ENCODE assay signal across 10 cellular contexts in genomic region chr14:88233915-88234314, GRCh38.
DNase-seq lines count a peak whose midpoint lies in the region; ATAC-seq and TF ChIP-seq lines count a peak whose summit lies in the region.
"Had no signal": no experiment of that assay in that cellular context is flagged by ENCODE, and none has a peak within 500 bp of the region (broad histone marks: within the 10 kb centered on the region; RNA-seq: fewer than 3 reads in every experiment).

No MANE protein-coding gene starts in this region.

- intact Hi-C loops in A673 (cut with micrococcal nuclease; ENCODE audit: unreplicated experiment), result loop anchor here (1.0 to 5.0 kb wide), 3 partner anchors 45 to 289 kb away; no protein-coding TSS in a partner anchor

- CTCF ChIA-PET in A673 (lab: Charles Lee), result interaction anchor here (2.3 kb wide), 1 partner anchor 45 kb away, joined by 12 read pairs; no protein-coding TSS in a partner anchor

- DNase-seq in A673 (ENCODE audit: low spot score) (peak; percentile 38), GM06990 (ENCODE audit: extremely low read depth, insufficient read length) (no peak), NAMALWA (ENCODE audit: low spot score) (peak; percentile 32), choroid plexus epithelial cell (ENCODE audit: low read depth) (peak; percentile 0), HPDE6-E6E7 (ENCODE audit: extremely low spot score) (no peak), globus pallidus (ENCODE audit: low spot score) (no peak), NCI-H2171 (lab: John Stamatoyannopoulos, UW) (no peak)
- DNase-seq: effector CD4-positive, alpha-beta T cell; NCI-H345 had no signal

- H3K27me3 ChIP-seq in A673 (replicated peaks; ENCODE audit: insufficient read depth, low read depth, low read length, poor library complexity), result peaks cover 6% of the 10 kb centered on the region
- no peaks in the 10 kb centered on the region for H3K27me3 ChIP-seq in GM06990 (replicated peaks; ENCODE audit: control insufficient read depth, insufficient read depth, low read length)

- H3K4me1 ChIP-seq in A673 (ENCODE audit: insufficient read depth, low read length, poor library complexity, severe bottlenecking), result no peaks in the 10 kb centered on the region

- TF ChIP-seq CTCF in A673 (conservative IDR thresholded peaks at IDR 0.05; ENCODE audit: low read depth, low read length) (peak; percentile 53), GM06990 (IDR thresholded peaks at IDR 0.05; ENCODE audit: insufficient read depth, low read length, poor library complexity, severe bottlenecking) (peak; percentile 55), choroid plexus epithelial cell (conservative IDR thresholded peaks at IDR 0.05; ENCODE audit: low read depth, low read length) (no peak)

- H3K27ac ChIP-seq in A673 (ENCODE audit: low read depth, low read length, poor library complexity, severe bottlenecking), result no peak overlapping the region

- no peak for ATAC-seq in HG03196 (IDR thresholded peaks at IDR 0.05; ENCODE audit: unreplicated experiment)

- no peak overlapping the region for H3K4me3 ChIP-seq in A673 (ENCODE audit: low read depth, low read length, poor library complexity, severe bottlenecking)
- H3K4me3 ChIP-seq in GM06990 (replicated peaks; ENCODE audit: low read depth, low read length), result no peak overlapping the region
- H3K4me3 ChIP-seq in choroid plexus epithelial cell (ENCODE audit: low read depth, low read length), result no peak overlapping the region

- H3K36me3 ChIP-seq in A673 (ENCODE audit: insufficient read depth, low read length, poor library complexity, severe bottlenecking) (no peaks in the 10 kb centered on the region), GM06990 (ENCODE audit: control insufficient read depth, insufficient read depth, low read length) (no peaks in the 10 kb centered on the region)

- no TSS peak for BruUV-seq in A673 (replicated peaks; lab: Mats Ljungman, UMichigan)

- H3K9me3 ChIP-seq in A673 (ENCODE audit: low read depth, low read length, poor library complexity, severe bottlenecking), result no peaks in the 10 kb centered on the region

- POLR2A ChIA-PET in A673 (lab: Charles Lee; ENCODE audit: low non-redundant PET), result no interaction called here

Comparison
In these comparisons a context has a peak if more than half of its experiments do, and no peak if none do; other contexts are left out.
1. DNase-seq: peak in A673 (single experiment), NAMALWA (single experiment) and choroid plexus epithelial cell (single experiment); none in GM06990 (single experiment), HPDE6-E6E7 (single experiment), globus pallidus (single experiment) and NCI-H2171 (single experiment).